ENCODE assay signal across 1 cellular context in the genomic region with DNA sequence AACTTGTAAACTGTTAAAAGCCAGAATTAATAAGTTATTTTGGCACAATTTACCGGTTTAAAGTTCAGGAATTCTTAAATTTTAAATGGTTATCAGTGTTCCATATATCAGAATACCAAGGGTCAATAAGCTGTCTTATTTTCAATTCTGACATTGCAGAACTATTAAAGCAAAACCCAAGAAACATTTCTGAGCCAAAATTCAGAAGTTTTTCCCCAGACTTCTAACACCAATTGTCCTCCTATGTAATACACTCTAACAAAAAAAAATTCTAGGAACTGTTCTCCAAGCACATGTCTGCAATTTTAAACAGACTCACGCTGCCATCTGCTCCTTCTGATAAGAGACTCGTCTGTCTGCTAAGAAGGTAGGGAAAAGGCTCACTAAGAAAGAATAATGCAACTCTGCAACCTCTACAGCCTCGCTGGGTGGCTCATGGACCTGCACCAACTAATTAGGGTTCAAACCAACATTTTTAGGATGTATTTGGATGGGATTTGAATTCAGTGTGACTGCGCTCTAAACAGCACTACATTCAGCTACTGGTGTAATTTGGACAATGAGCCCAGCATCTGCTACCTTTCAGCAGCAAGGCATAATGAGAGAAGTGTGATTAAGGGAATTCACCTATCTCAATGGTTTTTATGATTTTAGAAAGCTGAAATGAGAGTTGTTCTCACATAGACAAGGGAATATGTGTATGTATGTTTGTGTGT.
A peak's percentile ranks its signal among the peaks of the same experiment; 100 is the strongest.
TF ChIP-seq lines count a peak whose summit lies in the region.

No MANE protein-coding gene starts in this region.

TF ChIP-seq in K562, 482 proteins besides CTCF, POLR2A, EP300 and RAD21 (continued from another document and continues in another):
- TF ChIP-seq, protein P1, sequence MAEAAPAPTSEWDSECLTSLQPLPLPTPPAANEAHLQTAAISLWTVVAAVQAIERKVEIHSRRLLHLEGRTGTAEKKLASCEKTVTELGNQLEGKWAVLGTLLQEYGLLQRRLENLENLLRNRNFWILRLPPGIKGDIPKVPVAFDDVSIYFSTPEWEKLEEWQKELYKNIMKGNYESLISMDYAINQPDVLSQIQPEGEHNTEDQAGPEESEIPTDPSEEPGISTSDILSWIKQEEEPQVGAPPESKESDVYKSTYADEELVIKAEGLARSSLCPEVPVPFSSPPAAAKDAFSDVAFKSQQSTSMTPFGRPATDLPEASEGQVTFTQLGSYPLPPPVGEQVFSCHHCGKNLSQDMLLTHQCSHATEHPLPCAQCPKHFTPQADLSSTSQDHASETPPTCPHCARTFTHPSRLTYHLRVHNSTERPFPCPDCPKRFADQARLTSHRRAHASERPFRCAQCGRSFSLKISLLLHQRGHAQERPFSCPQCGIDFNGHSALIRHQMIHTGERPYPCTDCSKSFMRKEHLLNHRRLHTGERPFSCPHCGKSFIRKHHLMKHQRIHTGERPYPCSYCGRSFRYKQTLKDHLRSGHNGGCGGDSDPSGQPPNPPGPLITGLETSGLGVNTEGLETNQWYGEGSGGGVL (CRISPR knock-in tag; IDR thresholded peaks at IDR 0.05), result no peak
- TF ChIP-seq DMBX1 (CRISPR knock-in tag; IDR thresholded peaks at IDR 0.05; ENCODE audit: borderline replicate concordance) (peak; percentile 79), MXI1 (IDR thresholded peaks at IDR 0.05; ENCODE audit: low read depth, low read length) (0 out of 2 replicates have a peak, but pooled peaks have one; percentile 29), NUFIP1 (IDR thresholded peaks at IDR 0.05; ENCODE audit: partially characterized antibody) (peak; percentile 47), ZNF584 (CRISPR knock-in tag; IDR thresholded peaks at IDR 0.05; ENCODE audit: low read depth) (no peak), ZNF274 (IDR thresholded peaks at IDR 0.05; ENCODE audit: borderline replicate concordance, low read depth, low read length) (no peak), NCOA1 (IDR thresholded peaks at IDR 0.05; ENCODE audit: low read depth) (peak; percentile 59; the same call in 1 of the 2 replicates), ZNF212 (CRISPR knock-in tag; IDR thresholded peaks at IDR 0.05) (no peak), MAFF (IDR thresholded peaks at IDR 0.05; ENCODE audit: low read length) (peak; percentile 71), ZNF644 (tag; IDR thresholded peaks at IDR 0.05; ENCODE audit: low read depth) (peak; percentile 81), CBFA2T2 (conservative IDR thresholded peaks at IDR 0.05) (peak; percentile 89), HIVEP1 (CRISPR knock-in tag; IDR thresholded peaks at IDR 0.05) (no peak), ZNF408 (CRISPR knock-in tag; IDR thresholded peaks at IDR 0.05; ENCODE audit: low read depth) (no peak), MYC (IDR thresholded peaks at IDR 0.05; ENCODE audit: low read depth, low read length) (peak; percentile 97), MYC (CRISPR knock-in tag; IDR thresholded peaks at IDR 0.05; ENCODE audit: borderline replicate concordance, low read depth) (0 out of 2 replicates have a peak, but pooled peaks have one; percentile 65), ZNF444 (CRISPR knock-in tag; IDR thresholded peaks at IDR 0.05) (no peak), ZC3H4 (CRISPR knock-in tag; IDR thresholded peaks at IDR 0.05; ENCODE audit: borderline replicate concordance) (no peak), NELFE (IDR thresholded peaks at IDR 0.05; ENCODE audit: insufficient read depth, insufficient read length) (no peak), DDX20 (tag; IDR thresholded peaks at IDR 0.05; ENCODE audit: low read depth) (no peak), NCOR1 (IDR thresholded peaks at IDR 0.05) (peak; percentile 91), MTA2 (IDR thresholded peaks at IDR 0.05; ENCODE audit: low read depth) (peak; percentile 85), XRCC4 (IDR thresholded peaks at IDR 0.05; ENCODE audit: extremely low read depth, insufficient read depth, insufficient read length) (no peak), JUND (IDR thresholded peaks at IDR 0.05; ENCODE audit: borderline replicate concordance, low read depth, low read length) (peak; percentile 43; the same call in 1 of the 2 replicates), JUND (tag; IDR thresholded peaks at IDR 0.05; ENCODE audit: borderline replicate concordance, low read depth, low read length) (peak; percentile 58; the same call in 1 of the 3 replicates), BACH1 (tag; IDR thresholded peaks at IDR 0.05) (no peak), TCF3 (CRISPR knock-in tag; IDR thresholded peaks at IDR 0.05) (peak; percentile 95), PCBP2 (IDR thresholded peaks at IDR 0.05; ENCODE audit: low read depth, low read length, poor library complexity, severe bottlenecking) (no peak), ZNF263 (CRISPR knock-in tag; IDR thresholded peaks at IDR 0.05; ENCODE audit: borderline replicate concordance) (no peak), HDGF (IDR thresholded peaks at IDR 0.05) (0 out of 2 replicates have a peak, but pooled peaks have one; percentile 35), SMAD2 (IDR thresholded peaks at IDR 0.05; ENCODE audit: low read depth, low read length) (no peak), SIN3A (IDR thresholded peaks at IDR 0.05; ENCODE audit: borderline replicate concordance in 2 of 2, control insufficient read depth in 1 of 2, low read depth in 2 of 2, low read length in 2 of 2) (no peak)
- TF ChIP-seq, protein P2, sequence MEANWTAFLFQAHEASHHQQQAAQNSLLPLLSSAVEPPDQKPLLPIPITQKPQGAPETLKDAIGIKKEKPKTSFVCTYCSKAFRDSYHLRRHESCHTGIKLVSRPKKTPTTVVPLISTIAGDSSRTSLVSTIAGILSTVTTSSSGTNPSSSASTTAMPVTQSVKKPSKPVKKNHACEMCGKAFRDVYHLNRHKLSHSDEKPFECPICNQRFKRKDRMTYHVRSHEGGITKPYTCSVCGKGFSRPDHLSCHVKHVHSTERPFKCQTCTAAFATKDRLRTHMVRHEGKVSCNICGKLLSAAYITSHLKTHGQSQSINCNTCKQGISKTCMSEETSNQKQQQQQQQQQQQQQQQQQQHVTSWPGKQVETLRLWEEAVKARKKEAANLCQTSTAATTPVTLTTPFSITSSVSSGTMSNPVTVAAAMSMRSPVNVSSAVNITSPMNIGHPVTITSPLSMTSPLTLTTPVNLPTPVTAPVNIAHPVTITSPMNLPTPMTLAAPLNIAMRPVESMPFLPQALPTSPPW (CRISPR knock-in tag; IDR thresholded peaks at IDR 0.05), result 0 out of 2 replicates have a peak, but pooled peaks have one; percentile 25
- TF ChIP-seq, protein P3, sequence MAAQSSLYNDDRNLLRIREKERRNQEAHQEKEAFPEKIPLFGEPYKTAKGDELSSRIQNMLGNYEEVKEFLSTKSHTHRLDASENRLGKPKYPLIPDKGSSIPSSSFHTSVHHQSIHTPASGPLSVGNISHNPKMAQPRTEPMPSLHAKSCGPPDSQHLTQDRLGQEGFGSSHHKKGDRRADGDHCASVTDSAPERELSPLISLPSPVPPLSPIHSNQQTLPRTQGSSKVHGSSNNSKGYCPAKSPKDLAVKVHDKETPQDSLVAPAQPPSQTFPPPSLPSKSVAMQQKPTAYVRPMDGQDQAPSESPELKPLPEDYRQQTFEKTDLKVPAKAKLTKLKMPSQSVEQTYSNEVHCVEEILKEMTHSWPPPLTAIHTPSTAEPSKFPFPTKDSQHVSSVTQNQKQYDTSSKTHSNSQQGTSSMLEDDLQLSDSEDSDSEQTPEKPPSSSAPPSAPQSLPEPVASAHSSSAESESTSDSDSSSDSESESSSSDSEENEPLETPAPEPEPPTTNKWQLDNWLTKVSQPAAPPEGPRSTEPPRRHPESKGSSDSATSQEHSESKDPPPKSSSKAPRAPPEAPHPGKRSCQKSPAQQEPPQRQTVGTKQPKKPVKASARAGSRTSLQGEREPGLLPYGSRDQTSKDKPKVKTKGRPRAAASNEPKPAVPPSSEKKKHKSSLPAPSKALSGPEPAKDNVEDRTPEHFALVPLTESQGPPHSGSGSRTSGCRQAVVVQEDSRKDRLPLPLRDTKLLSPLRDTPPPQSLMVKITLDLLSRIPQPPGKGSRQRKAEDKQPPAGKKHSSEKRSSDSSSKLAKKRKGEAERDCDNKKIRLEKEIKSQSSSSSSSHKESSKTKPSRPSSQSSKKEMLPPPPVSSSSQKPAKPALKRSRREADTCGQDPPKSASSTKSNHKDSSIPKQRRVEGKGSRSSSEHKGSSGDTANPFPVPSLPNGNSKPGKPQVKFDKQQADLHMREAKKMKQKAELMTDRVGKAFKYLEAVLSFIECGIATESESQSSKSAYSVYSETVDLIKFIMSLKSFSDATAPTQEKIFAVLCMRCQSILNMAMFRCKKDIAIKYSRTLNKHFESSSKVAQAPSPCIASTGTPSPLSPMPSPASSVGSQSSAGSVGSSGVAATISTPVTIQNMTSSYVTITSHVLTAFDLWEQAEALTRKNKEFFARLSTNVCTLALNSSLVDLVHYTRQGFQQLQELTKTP (IDR thresholded peaks at IDR 0.05; ENCODE audit: low read depth in 1 of 2, partially characterized antibody in 2 of 2), result peak in 1 of 2 experiments; percentile 18
- TF ChIP-seq, protein P4, sequence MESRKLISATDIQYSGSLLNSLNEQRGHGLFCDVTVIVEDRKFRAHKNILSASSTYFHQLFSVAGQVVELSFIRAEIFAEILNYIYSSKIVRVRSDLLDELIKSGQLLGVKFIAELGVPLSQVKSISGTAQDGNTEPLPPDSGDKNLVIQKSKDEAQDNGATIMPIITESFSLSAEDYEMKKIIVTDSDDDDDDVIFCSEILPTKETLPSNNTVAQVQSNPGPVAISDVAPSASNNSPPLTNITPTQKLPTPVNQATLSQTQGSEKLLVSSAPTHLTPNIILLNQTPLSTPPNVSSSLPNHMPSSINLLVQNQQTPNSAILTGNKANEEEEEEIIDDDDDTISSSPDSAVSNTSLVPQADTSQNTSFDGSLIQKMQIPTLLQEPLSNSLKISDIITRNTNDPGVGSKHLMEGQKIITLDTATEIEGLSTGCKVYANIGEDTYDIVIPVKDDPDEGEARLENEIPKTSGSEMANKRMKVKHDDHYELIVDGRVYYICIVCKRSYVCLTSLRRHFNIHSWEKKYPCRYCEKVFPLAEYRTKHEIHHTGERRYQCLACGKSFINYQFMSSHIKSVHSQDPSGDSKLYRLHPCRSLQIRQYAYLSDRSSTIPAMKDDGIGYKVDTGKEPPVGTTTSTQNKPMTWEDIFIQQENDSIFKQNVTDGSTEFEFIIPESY (CRISPR knock-in tag; IDR thresholded peaks at IDR 0.05), result no peak
- TF ChIP-seq, protein P5, sequence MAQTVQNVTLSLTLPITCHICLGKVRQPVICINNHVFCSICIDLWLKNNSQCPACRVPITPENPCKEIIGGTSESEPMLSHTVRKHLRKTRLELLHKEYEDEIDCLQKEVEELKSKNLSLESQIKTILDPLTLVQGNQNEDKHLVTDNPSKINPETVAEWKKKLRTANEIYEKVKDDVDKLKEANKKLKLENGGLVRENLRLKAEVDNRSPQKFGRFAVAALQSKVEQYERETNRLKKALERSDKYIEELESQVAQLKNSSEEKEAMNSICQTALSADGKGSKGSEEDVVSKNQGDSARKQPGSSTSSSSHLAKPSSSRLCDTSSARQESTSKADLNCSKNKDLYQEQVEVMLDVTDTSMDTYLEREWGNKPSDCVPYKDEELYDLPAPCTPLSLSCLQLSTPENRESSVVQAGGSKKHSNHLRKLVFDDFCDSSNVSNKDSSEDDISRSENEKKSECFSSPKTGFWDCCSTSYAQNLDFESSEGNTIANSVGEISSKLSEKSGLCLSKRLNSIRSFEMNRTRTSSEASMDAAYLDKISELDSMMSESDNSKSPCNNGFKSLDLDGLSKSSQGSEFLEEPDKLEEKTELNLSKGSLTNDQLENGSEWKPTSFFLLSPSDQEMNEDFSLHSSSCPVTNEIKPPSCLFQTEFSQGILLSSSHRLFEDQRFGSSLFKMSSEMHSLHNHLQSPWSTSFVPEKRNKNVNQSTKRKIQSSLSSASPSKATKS (CRISPR knock-in tag; IDR thresholded peaks at IDR 0.05), result no peak
- TF ChIP-seq, protein P6, sequence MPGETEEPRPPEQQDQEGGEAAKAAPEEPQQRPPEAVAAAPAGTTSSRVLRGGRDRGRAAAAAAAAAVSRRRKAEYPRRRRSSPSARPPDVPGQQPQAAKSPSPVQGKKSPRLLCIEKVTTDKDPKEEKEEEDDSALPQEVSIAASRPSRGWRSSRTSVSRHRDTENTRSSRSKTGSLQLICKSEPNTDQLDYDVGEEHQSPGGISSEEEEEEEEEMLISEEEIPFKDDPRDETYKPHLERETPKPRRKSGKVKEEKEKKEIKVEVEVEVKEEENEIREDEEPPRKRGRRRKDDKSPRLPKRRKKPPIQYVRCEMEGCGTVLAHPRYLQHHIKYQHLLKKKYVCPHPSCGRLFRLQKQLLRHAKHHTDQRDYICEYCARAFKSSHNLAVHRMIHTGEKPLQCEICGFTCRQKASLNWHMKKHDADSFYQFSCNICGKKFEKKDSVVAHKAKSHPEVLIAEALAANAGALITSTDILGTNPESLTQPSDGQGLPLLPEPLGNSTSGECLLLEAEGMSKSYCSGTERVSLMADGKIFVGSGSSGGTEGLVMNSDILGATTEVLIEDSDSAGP (CRISPR knock-in tag; IDR thresholded peaks at IDR 0.05), result no peak
- TF ChIP-seq, protein P7, sequence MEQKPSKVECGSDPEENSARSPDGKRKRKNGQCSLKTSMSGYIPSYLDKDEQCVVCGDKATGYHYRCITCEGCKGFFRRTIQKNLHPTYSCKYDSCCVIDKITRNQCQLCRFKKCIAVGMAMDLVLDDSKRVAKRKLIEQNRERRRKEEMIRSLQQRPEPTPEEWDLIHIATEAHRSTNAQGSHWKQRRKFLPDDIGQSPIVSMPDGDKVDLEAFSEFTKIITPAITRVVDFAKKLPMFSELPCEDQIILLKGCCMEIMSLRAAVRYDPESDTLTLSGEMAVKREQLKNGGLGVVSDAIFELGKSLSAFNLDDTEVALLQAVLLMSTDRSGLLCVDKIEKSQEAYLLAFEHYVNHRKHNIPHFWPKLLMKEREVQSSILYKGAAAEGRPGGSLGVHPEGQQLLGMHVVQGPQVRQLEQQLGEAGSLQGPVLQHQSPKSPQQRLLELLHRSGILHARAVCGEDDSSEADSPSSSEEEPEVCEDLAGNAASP (IDR thresholded peaks at IDR 0.05), result no peak
- TF ChIP-seq, protein P8, sequence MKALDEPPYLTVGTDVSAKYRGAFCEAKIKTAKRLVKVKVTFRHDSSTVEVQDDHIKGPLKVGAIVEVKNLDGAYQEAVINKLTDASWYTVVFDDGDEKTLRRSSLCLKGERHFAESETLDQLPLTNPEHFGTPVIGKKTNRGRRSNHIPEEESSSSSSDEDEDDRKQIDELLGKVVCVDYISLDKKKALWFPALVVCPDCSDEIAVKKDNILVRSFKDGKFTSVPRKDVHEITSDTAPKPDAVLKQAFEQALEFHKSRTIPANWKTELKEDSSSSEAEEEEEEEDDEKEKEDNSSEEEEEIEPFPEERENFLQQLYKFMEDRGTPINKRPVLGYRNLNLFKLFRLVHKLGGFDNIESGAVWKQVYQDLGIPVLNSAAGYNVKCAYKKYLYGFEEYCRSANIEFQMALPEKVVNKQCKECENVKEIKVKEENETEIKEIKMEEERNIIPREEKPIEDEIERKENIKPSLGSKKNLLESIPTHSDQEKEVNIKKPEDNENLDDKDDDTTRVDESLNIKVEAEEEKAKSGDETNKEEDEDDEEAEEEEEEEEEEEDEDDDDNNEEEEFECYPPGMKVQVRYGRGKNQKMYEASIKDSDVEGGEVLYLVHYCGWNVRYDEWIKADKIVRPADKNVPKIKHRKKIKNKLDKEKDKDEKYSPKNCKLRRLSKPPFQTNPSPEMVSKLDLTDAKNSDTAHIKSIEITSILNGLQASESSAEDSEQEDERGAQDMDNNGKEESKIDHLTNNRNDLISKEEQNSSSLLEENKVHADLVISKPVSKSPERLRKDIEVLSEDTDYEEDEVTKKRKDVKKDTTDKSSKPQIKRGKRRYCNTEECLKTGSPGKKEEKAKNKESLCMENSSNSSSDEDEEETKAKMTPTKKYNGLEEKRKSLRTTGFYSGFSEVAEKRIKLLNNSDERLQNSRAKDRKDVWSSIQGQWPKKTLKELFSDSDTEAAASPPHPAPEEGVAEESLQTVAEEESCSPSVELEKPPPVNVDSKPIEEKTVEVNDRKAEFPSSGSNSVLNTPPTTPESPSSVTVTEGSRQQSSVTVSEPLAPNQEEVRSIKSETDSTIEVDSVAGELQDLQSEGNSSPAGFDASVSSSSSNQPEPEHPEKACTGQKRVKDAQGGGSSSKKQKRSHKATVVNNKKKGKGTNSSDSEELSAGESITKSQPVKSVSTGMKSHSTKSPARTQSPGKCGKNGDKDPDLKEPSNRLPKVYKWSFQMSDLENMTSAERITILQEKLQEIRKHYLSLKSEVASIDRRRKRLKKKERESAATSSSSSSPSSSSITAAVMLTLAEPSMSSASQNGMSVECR (CRISPR knock-in tag; IDR thresholded peaks at IDR 0.05), result no peak
